3 cellular contexts compared by ENCODE assay signal in the genomic region with DNA sequence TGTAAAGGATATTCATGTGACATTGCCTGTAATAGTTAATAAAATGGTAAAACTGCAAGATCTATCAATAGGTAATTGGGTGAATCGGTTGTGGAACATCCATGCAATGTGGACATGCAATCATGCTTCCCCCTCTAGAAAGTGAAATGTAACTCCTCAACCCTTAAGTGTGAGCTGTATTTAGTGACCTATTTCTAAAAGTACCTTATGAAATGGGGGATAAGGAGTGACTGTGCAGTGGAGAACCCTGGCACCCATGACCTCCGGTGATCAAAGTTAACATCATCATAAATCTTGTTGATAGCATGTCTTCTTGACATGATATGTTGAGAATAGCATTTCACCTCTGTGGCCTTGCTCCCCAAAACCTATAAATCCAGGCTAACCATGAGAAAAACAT.
"Had no signal": no experiment of that assay in that cellular context is flagged by ENCODE, and none has a peak within 500 bp of the region (broad histone marks: within the 10 kb centered on the region; RNA-seq: fewer than 3 reads in every experiment).

No MANE protein-coding gene starts in this region.

- DNase-seq: GDM1, GF-D8 had no signal

- ATAC-seq: GM12878 had no signal
